In genomic region chr6:132364675-132365074, GRCh38 we compare ENCODE assay signal across 14 cellular contexts. TPM values are rescaled to one million over a fixed set of nuclear protein-coding genes. Genes with fewer than 3 reads are reported as not detected.
"Had no signal": no experiment of that assay in that cellular context is flagged by ENCODE, and none has a peak within 500 bp of the region (broad histone marks: within the 10 kb centered on the region; RNA-seq: fewer than 3 reads in every experiment).

No MANE protein-coding gene starts in this region.

- H3K4me3 Mint-ChIP-seq: activated naive CD4-positive, alpha-beta T cell treated with anti-CD3 and anti-CD28 coated beads, Interleukin-2, amount 10 ng/mL, durations not matched to agents 7 days and 5 days had no signal

- H3K27me3 Mint-ChIP-seq: activated naive CD4-positive, alpha-beta T cell treated with anti-CD3 and anti-CD28 coated beads, Interleukin-2, amount 10 ng/mL, durations not matched to agents 7 days and 5 days had no signal

- ATAC-seq: left lobe of liver, upper lobe of right lung had no signal

- H3K9me3 ChIP-seq: adrenal gland, right atrium auricular region, stomach, testis, upper lobe of right lung had no signal

- H3K27ac ChIP-seq: right atrium auricular region, stomach, testis, upper lobe of right lung had no signal

- H3K4me1 ChIP-seq: stomach, upper lobe of right lung had no signal

- H2AFZ ChIP-seq: hepatocyte had no signal

- DNase-seq: activated CD4-positive, alpha-beta T cell treated with anti-CD3 and anti-CD28 coated beads, Interleukin-2, amount 50 U/mL, for 48 hours; activated naive CD4-positive, alpha-beta T cell treated with anti-CD3 and anti-CD28 coated beads, Interleukin-2, amount 10 ng/mL, durations not matched to agents 7 days and 5 days; caudate nucleus; nucleus accumbens; stomach; T-helper 1 cell; testis; upper lobe of right lung had no signal

- H3K4me3 ChIP-seq: adrenal gland, hepatocyte, right atrium auricular region, stomach, testis, upper lobe of right lung had no signal

- H3K9me3 Mint-ChIP-seq: activated naive CD4-positive, alpha-beta T cell treated with anti-CD3 and anti-CD28 coated beads, Interleukin-2, amount 10 ng/mL, durations not matched to agents 7 days and 5 days; activated T-helper 2 cell treated with anti-CD3 and anti-CD28 coated beads, Interferon-gamma antibody, Interleukin-2, Interleukin-4, amounts not matched to agents 10 μg/mL and 5 μg/mL and 100 μg/mL, durations not matched to agents 14 hours and 24 hours and 36 hours; natural killer cell treated with Interleukin-12 subunit alpha and Interleukin-12 subunit beta and Interleukin-15 and Interleukin-18, amount 100 ng/mL, for 72 hours had no signal

- H3K36me3 Mint-ChIP-seq: activated naive CD4-positive, alpha-beta T cell treated with anti-CD3 and anti-CD28 coated beads, Interleukin-2, amount 10 ng/mL, durations not matched to agents 7 days and 5 days; natural killer cell treated with Interleukin-12 subunit alpha and Interleukin-12 subunit beta and Interleukin-15 and Interleukin-18, amount 100 ng/mL, for 72 hours had no signal

- H3K27ac Mint-ChIP-seq: activated naive CD4-positive, alpha-beta T cell treated with anti-CD3 and anti-CD28 coated beads, Interleukin-2, amount 10 ng/mL, durations not matched to agents 7 days and 5 days had no signal

- H3K36me3 ChIP-seq: adrenal gland, right atrium auricular region, stomach, upper lobe of right lung had no signal

- H3K27me3 ChIP-seq: adrenal gland, hepatocyte, right atrium auricular region, stomach, testis, upper lobe of right lung had no signal

- H3K4me2 ChIP-seq: hepatocyte had no signal

- H3K79me2 ChIP-seq: hepatocyte had no signal

RNA-seq across cellular contexts. Expression of gene MOXD1, which starts 36.6 kb away (rescaled TPM):
- total RNA-seq: activated T-helper 2 cell treated with anti-CD3 and anti-CD28 coated beads, Interferon-gamma antibody, Interleukin-2, Interleukin-4, amounts not matched to agents 10 μg/mL and 5 μg/mL and 100 μg/mL, durations not matched to agents 14 hours and 24 hours and 36 hours had no signal
